19 cellular contexts compared by ENCODE assay signal in the genomic region with DNA sequence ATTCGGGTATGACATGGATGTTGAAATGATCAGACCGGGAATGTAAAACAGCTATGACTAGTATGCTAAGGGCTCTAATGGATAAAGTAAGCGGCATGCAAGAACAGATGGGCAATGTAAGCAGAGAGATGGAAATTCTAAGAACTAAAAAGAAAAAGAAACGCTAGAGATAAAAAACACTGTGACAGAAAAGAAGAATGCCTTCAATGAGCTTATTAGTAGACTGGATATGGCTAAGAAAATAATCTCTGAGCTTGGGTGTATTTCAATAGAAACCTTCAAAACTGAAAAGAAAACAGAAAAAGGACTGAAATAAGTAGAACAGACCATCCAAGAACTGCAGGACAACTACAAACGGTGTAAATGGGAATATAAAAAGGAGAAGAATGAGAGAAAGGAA.
"Had no signal": no experiment of that assay in that cellular context is flagged by ENCODE, and none has a peak within 500 bp of the region (broad histone marks: within the 10 kb centered on the region; RNA-seq: fewer than 3 reads in every experiment).

No MANE protein-coding gene starts in this region.

- H3K27me3 ChIP-seq: MG63 had no signal

- DNase-seq: Karpas-422, KG1, MG63, NCI-H1092, NCI-H1105 treated with DMSO at 0.1 percent for 48 hours, NCI-H1417 treated with DMSO at 0.1 percent for 48 hours, NCI-H146, NCI-H1694 treated with DMSO at 0.1 percent for 48 hours, NCI-H1930, NCI-H2081, NCI-H2107, NCI-H226, NCI-H446, NCI-H510A, NCI-H524 treated with DMSO at 0.1 percent for 48 hours, NCI-H69, NCI-H774, RPMI8226, SHP77 had no signal

- H3K9me3 ChIP-seq: MG63 had no signal

- H3K4me3 ChIP-seq: MG63 had no signal

- H3K36me3 ChIP-seq: MG63 had no signal
